ENCODE assay signal across 8 cellular contexts in genomic region chr6:170306324-170307079, GRCh38. TPM values are rescaled to one million over a fixed set of nuclear protein-coding genes. Genes with fewer than 3 reads are reported as not detected.
DNase-seq lines count a peak whose midpoint lies in the region; ATAC-seq and TF ChIP-seq lines count a peak whose summit lies in the region.

Gene FAM120B, plus strand, starts transcription at chr6:170306758. Its CDS starts 10,633 bp downstream, at chr6:170317391.

- peak within 1 kb of the TSS; percentile 98 for H3K4me3 ChIP-seq in left ventricle myocardium inferior
- peak within 1 kb of the TSS; percentile 96 for H3K4me3 ChIP-seq in psoas muscle
- H3K4me3 ChIP-seq in urinary bladder (ENCODE audit: low read depth, low read length) = peak within 1 kb of the TSS; percentile 88

- peaks cover 2% of the 10 kb centered on the region for H3K36me3 Mint-ChIP-seq in T-helper 17 cell (ENCODE audit: low read depth)

- H3K27ac Mint-ChIP-seq in T-helper 17 cell = peak within 1 kb of the TSS; percentile 97

- WGBS in psoas muscle, 3 donors = 0 to 1% (median 1%) methylated on average over 83 to 97 of the region's 97 CpGs
- WGBS in urinary bladder = under 1% methylated on average over 97 of the region's 97 CpGs

- peaks cover 21% of the 10 kb centered on the region for H3K27me3 Mint-ChIP-seq in T-helper 17 cell

- H3K9me3 ChIP-seq in T-helper 17 cell (ENCODE audit: control insufficient read depth, low read length, poor library complexity, severe bottlenecking) = no peaks in the 10 kb centered on the region
- no peaks in the 10 kb centered on the region for H3K9me3 ChIP-seq in left ventricle myocardium inferior (replicated peaks)
- H3K9me3 ChIP-seq in psoas muscle = no peaks in the 10 kb centered on the region

- peaks cover 32% of the 10 kb centered on the region for H3K4me1 Mint-ChIP-seq in T-helper 17 cell

- ATAC-seq in GM18502 (IDR thresholded peaks at IDR 0.05; ENCODE audit: poor library complexity, unreplicated experiment) (peak; percentile 98), HG02943 (IDR thresholded peaks at IDR 0.05; ENCODE audit: low read depth, unreplicated experiment) (peak; percentile 93), T-helper 17 cell (peak; percentile 96), psoas muscle (peak; percentile 98 to 99 (median 98))

- intact Hi-C loops in left ventricle myocardium inferior (cut with micrococcal nuclease) (loop anchor here (10.0 kb wide), 1 partner anchor 472 kb away; no protein-coding TSS in a partner anchor), psoas muscle (cut with DNase I) (loop anchor here in 1 of 2 donors (10.0 kb wide), 1 partner anchor 218 kb away; no protein-coding TSS in a partner anchor)

- H3K27me3 ChIP-seq in left ventricle myocardium inferior (ENCODE audit: low read depth) = no peaks in the 10 kb centered on the region
- H3K27me3 ChIP-seq in psoas muscle (ENCODE audit: insufficient read depth in 3 of 3, low read length in 2 of 3) = no peaks in the 10 kb centered on the region

- H3K27ac ChIP-seq in left ventricle myocardium inferior (replicated peaks) (peak within 1 kb of the TSS; percentile 94), psoas muscle (peak within 1 kb of the TSS; percentile 97), urinary bladder (ENCODE audit: low read depth) (peak within 1 kb of the TSS; percentile 81)

- peaks cover 66% of the 10 kb centered on the region for H3K4me1 ChIP-seq in left ventricle myocardium inferior
- peaks cover 37% of the 10 kb centered on the region for H3K4me1 ChIP-seq in psoas muscle
- H3K4me1 ChIP-seq in urinary bladder (ENCODE audit: insufficient read depth) = peaks cover 1% of the 10 kb centered on the region

- H3K4me3 Mint-ChIP-seq in T-helper 17 cell = peak within 1 kb of the TSS; percentile 94

- no peak for TF ChIP-seq CTCF in left ventricle myocardium inferior (IDR thresholded peaks at IDR 0.05; ENCODE audit: borderline replicate concordance)
- TF ChIP-seq CTCF in psoas muscle (IDR thresholded peaks at IDR 0.05) = no peak

- H3K36me3 ChIP-seq in left ventricle myocardium inferior (no peaks in the 10 kb centered on the region), psoas muscle (ENCODE audit: insufficient read depth in 1 of 2, low read depth in 1 of 2) (peaks cover 0 to 10% of the 10 kb centered on the region in 2 donors), urinary bladder (ENCODE audit: insufficient read depth) (no peaks in the 10 kb centered on the region)

- DNase-seq in NCI-H187 (lab: John Stamatoyannopoulos, UW) = peak; percentile 61 to 95
- DNase-seq in T-helper 17 cell = peak; percentile 92 to 93 (median 93)
- DNase-seq in amygdala (lab: John Stamatoyannopoulos, UW) = peak; percentile 66 to 99 (median 94)
- peak; percentile 97 for DNase-seq in left ventricle myocardium inferior
- peak; percentile 97 to 99 for DNase-seq in psoas muscle

RNA-seq across cellular contexts. Expression of gene FAM120B, which starts in this region (rescaled TPM):
- total RNA-seq in T-helper 17 cell = 10 to 100 TPM; 25.1 to 28.1 TPM
- 20.1 TPM for total RNA-seq in left ventricle myocardium inferior
- total RNA-seq in psoas muscle = 10 to 100 TPM; 17.2 to 24.2 (median 23.7) TPM
- 10 to 100 TPM in 1 of 3 donors, 1 to 10 TPM in 2; 9.2 to 19.4 (median 9.4) TPM for polyA plus RNA-seq in psoas muscle
- 30.3 TPM for total RNA-seq in urinary bladder
- 17.5 TPM for polyA plus RNA-seq in urinary bladder

Comparison
In these comparisons a context has a peak if more than half of its experiments do, and no peak if none do; other contexts are left out.
1. Peak in every context shown above with its lines: DNase-seq, ATAC-seq, H3K4me3 ChIP-seq and H3K27ac ChIP-seq.